8 cellular contexts compared by ENCODE assay signal in genomic region chr7:158976849-158977593, GRCh38.
DNase-seq lines count a peak whose midpoint lies in the region; ATAC-seq and TF ChIP-seq lines count a peak whose summit lies in the region.

No MANE protein-coding gene starts in this region.

- H3K27me3 Mint-ChIP-seq in chondrocyte (ENCODE audit: low read depth), result no peaks in the 10 kb centered on the region

- DNase-seq in A172 (ENCODE audit: low spot score) (peak; percentile 40), NCI-H2171 treated with DMSO at 0.1 percent for 48 hours (lab: John Stamatoyannopoulos, UW) (peak; percentile 66), chondrocyte (ENCODE audit: low spot score) (no peak), left lobe of liver (ENCODE audit: low spot score) (peak; percentile 80)
- DNase-seq in stimulated activated CD4-positive, alpha-beta T cell treated with anti-CD3 and anti-CD28 coated beads, Interleukin-1b, Interleukin-23, amount 100 ng/mL, for 48 hours, result peak; percentile 87

- peak overlapping the region; percentile 87 for H3K4me3 Mint-ChIP-seq in chondrocyte (ENCODE audit: unreplicated experiment)

- peaks cover 12% of the 10 kb centered on the region for H3K4me1 Mint-ChIP-seq in chondrocyte (ENCODE audit: low read depth)

- ATAC-seq in GM18517 (IDR thresholded peaks at IDR 0.05; ENCODE audit: unreplicated experiment) (peak; percentile 93), HG03064 (IDR thresholded peaks at IDR 0.05; ENCODE audit: low read depth, unreplicated experiment) (peak; percentile 84), left lobe of liver (peak; percentile 97)
- peak; percentile 75 to 83 for ATAC-seq in activated CD4-positive, CD25-positive, alpha-beta regulatory T cell treated with anti-CD3 and anti-CD28 coated beads, Interleukin-2, amount 50 U/mL, for 24 hours

- H3K27ac Mint-ChIP-seq in chondrocyte (ENCODE audit: unreplicated experiment), result peak overlapping the region; percentile 88

- peaks cover 8% of the 10 kb centered on the region for H3K9me3 Mint-ChIP-seq in chondrocyte (ENCODE audit: low read depth)

- peak; percentile 100 for TF ChIP-seq CTCF in chondrocyte (IDR thresholded peaks at IDR 0.05)

- peaks cover 2% of the 10 kb centered on the region for H3K36me3 Mint-ChIP-seq in chondrocyte (ENCODE audit: low read depth)
